ENCODE assay signal across 2 cellular contexts in the genomic region with DNA sequence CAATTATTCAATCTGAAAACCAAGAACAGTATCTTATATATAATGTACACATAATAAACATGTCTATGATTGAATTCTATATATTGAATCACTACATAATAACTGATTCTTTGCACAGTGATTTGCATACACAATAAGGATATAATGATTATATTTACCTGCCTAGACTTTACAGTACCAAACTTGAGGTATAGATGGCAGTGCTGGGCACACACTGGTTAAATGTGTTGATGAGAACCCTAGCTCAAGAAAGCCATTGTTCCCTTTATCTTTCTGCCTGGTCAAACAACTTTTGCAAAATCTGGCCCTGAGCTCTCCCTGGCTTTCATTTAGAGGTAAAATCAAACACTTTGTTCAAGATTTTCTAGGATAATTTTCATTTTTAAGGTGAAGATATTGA.
TF ChIP-seq lines count a peak whose summit lies in the region.

No MANE protein-coding gene starts in this region.

TF ChIP-seq in HepG2, 621 proteins besides CTCF, POLR2A, EP300 and RAD21 (continued from another document and continues in another):
- TF ChIP-seq, protein P1, sequence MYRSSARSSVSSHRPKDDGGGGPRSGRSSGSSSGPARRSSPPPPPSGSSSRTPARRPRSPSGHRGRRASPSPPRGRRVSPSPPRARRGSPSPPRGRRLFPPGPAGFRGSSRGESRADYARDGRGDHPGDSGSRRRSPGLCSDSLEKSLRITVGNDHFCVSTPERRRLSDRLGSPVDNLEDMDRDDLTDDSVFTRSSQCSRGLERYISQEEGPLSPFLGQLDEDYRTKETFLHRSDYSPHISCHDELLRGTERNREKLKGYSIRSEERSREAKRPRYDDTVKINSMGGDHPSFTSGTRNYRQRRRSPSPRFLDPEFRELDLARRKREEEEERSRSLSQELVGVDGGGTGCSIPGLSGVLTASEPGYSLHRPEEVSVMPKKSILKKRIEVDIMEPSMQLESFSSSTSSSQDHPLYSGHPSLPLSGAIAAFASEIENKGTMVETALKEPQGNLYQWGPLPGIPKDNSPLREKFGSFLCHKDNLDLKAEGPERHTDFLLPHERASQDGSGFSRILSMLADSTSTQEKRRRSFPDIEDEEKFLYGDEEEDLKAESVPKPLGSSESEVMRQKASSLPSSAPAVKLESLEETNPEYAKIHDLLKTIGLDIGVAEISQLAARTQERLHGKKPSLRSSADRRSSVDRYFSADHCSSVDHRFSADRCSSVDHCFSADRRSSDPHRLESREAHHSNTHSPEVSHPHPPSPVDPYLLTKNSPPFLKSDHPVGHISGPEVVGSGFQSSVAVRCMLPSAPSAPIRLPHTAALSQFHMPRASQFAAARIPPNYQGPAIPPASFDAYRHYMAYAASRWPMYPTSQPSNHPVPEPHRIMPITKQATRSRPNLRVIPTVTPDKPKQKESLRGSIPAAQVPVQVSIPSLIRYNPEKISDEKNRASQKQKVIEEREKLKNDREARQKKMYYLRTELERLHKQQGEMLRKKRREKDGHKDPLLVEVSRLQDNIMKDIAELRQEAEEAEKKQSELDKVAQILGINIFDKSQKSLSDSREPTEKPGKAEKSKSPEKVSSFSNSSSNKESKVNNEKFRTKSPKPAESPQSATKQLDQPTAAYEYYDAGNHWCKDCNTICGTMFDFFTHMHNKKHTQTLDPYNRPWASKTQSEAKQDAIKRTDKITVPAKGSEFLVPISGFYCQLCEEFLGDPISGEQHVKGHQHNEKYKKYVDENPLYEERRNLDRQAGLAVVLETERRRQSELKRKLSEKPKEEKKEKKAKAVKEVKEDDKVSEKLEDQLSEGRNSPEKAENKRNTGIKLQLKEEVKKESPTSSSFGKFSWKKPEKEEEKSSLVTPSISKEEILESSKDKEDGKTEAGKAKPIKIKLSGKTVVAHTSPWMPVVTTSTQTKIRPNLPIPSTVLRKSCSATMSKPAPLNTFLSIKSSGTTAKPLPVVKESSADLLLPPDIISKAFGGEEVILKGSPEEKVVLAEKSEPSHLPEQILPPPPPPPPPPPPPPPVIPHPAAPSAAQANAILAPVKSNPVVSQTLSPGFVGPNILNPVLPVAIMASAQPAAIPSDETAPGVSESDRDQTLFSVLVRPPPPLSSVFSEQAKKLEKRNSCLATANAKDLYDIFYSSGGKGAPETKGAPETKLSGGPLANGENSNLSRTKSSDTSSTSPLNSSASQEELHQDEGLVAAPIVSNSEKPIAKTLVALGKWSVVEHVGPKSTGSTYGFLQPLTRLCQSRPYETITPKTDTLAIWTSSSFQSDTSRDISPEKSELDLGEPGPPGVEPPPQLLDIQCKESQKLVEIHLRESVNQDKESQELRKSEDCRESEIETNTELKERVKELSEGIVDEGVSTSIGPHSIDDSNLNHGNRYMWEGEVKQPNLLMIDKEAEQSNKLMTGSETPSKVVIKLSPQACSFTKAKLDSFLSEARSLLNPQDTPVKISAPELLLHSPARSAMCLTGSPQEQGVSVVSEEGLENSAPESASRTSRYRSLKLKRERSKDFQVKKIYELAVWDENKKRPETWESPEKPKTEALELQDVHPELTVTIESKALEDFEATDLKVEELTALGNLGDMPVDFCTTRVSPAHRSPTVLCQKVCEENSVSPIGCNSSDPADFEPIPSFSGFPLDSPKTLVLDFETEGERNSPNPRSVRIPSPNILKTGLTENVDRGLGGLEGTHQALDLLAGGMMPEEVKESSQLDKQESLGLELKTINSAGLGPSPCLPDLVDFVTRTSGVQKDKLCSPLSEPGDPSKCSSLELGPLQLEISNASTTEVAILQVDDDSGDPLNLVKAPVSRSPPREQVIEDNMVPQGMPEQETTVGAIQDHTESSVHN (CRISPR knock-in tag; IDR thresholded peaks at IDR 0.05): no peak
- TF ChIP-seq, protein P2, sequence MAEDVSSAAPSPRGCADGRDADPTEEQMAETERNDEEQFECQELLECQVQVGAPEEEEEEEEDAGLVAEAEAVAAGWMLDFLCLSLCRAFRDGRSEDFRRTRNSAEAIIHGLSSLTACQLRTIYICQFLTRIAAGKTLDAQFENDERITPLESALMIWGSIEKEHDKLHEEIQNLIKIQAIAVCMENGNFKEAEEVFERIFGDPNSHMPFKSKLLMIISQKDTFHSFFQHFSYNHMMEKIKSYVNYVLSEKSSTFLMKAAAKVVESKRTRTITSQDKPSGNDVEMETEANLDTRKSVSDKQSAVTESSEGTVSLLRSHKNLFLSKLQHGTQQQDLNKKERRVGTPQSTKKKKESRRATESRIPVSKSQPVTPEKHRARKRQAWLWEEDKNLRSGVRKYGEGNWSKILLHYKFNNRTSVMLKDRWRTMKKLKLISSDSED (CRISPR knock-in tag; IDR thresholded peaks at IDR 0.05): no peak
- TF ChIP-seq CBFB (CRISPR knock-in tag; IDR thresholded peaks at IDR 0.05) (no peak), ELF4 (CRISPR knock-in tag; IDR thresholded peaks at IDR 0.05; ENCODE audit: borderline replicate concordance) (no peak), BHLHE40 (IDR thresholded peaks at IDR 0.05; ENCODE audit: low read length) (no peak)
- TF ChIP-seq, protein P3, sequence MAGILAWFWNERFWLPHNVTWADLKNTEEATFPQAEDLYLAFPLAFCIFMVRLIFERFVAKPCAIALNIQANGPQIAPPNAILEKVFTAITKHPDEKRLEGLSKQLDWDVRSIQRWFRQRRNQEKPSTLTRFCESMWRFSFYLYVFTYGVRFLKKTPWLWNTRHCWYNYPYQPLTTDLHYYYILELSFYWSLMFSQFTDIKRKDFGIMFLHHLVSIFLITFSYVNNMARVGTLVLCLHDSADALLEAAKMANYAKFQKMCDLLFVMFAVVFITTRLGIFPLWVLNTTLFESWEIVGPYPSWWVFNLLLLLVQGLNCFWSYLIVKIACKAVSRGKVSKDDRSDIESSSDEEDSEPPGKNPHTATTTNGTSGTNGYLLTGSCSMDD (CRISPR knock-in tag; IDR thresholded peaks at IDR 0.05): no peak
- TF ChIP-seq, protein P4, sequence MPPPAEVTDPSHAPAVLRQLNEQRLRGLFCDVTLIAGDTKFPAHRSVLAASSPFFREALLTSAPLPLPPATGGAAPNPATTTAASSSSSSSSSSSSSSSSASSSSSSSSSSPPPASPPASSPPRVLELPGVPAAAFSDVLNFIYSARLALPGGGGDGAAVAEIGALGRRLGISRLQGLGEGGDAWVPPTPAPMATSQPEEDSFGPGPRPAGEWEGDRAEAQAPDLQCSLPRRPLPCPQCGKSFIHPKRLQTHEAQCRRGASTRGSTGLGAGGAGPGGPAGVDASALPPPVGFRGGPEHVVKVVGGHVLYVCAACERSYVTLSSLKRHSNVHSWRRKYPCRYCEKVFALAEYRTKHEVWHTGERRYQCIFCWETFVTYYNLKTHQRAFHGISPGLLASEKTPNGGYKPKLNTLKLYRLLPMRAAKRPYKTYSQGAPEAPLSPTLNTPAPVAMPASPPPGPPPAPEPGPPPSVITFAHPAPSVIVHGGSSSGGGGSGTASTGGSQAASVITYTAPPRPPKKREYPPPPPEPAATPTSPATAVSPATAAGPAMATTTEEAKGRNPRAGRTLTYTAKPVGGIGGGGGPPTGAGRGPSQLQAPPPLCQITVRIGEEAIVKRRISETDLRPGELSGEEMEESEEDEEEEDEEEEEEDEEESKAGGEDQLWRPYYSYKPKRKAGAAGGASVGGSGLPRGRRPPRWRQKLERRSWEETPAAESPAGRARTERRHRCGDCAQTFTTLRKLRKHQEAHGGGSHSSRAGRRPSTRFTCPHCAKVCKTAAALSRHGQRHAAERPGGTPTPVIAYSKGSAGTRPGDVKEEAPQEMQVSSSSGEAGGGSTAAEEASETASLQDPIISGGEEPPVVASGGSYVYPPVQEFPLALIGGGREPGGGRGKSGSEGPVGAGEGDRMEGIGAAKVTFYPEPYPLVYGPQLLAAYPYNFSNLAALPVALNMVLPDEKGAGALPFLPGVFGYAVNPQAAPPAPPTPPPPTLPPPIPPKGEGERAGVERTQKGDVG (CRISPR knock-in tag; IDR thresholded peaks at IDR 0.05; ENCODE audit: borderline replicate concordance): no peak

TF ChIP-seq in WTC11, 78 proteins besides CTCF, POLR2A, EP300 and RAD21 (continued from another document):
- TF ChIP-seq, protein P5, sequence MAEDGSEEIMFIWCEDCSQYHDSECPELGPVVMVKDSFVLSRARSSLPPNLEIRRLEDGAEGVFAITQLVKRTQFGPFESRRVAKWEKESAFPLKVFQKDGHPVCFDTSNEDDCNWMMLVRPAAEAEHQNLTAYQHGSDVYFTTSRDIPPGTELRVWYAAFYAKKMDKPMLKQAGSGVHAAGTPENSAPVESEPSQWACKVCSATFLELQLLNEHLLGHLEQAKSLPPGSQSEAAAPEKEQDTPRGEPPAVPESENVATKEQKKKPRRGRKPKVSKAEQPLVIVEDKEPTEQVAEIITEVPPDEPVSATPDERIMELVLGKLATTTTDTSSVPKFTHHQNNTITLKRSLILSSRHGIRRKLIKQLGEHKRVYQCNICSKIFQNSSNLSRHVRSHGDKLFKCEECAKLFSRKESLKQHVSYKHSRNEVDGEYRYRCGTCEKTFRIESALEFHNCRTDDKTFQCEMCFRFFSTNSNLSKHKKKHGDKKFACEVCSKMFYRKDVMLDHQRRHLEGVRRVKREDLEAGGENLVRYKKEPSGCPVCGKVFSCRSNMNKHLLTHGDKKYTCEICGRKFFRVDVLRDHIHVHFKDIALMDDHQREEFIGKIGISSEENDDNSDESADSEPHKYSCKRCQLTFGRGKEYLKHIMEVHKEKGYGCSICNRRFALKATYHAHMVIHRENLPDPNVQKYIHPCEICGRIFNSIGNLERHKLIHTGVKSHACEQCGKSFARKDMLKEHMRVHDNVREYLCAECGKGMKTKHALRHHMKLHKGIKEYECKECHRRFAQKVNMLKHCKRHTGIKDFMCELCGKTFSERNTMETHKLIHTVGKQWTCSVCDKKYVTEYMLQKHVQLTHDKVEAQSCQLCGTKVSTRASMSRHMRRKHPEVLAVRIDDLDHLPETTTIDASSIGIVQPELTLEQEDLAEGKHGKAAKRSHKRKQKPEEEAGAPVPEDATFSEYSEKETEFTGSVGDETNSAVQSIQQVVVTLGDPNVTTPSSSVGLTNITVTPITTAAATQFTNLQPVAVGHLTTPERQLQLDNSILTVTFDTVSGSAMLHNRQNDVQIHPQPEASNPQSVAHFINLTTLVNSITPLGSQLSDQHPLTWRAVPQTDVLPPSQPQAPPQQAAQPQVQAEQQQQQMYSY (CRISPR knock-in tag; IDR thresholded peaks at IDR 0.05): no peak
- TF ChIP-seq ZNF416 (CRISPR knock-in tag; IDR thresholded peaks at IDR 0.05) (no peak), TCF7 (CRISPR knock-in tag; IDR thresholded peaks at IDR 0.05; ENCODE audit: low read depth) (no peak), TEAD1 (CRISPR knock-in tag; IDR thresholded peaks at IDR 0.05) (no peak), ZNF138 (CRISPR knock-in tag; conservative IDR thresholded peaks at IDR 0.05) (no peak), RELA (CRISPR knock-in tag; IDR thresholded peaks at IDR 0.05; ENCODE audit: borderline replicate concordance) (no peak), SOX15 (CRISPR knock-in tag; IDR thresholded peaks at IDR 0.05) (no peak), ZNF232 (CRISPR knock-in tag; IDR thresholded peaks at IDR 0.05) (no peak), FOXK1 (CRISPR knock-in tag; IDR thresholded peaks at IDR 0.05) (no peak)
- TF ChIP-seq, protein P6, sequence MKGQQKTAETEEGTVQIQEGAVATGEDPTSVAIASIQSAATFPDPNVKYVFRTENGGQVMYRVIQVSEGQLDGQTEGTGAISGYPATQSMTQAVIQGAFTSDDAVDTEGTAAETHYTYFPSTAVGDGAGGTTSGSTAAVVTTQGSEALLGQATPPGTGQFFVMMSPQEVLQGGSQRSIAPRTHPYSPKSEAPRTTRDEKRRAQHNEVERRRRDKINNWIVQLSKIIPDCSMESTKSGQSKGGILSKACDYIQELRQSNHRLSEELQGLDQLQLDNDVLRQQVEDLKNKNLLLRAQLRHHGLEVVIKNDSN (CRISPR knock-in tag; IDR thresholded peaks at IDR 0.05): no peak
- TF ChIP-seq, protein P7, sequence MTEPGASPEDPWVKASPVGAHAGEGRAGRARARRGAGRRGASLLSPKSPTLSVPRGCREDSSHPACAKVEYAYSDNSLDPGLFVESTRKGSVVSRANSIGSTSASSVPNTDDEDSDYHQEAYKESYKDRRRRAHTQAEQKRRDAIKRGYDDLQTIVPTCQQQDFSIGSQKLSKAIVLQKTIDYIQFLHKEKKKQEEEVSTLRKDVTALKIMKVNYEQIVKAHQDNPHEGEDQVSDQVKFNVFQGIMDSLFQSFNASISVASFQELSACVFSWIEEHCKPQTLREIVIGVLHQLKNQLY (CRISPR knock-in tag; IDR thresholded peaks at IDR 0.05): no peak
- TF ChIP-seq, protein P8, sequence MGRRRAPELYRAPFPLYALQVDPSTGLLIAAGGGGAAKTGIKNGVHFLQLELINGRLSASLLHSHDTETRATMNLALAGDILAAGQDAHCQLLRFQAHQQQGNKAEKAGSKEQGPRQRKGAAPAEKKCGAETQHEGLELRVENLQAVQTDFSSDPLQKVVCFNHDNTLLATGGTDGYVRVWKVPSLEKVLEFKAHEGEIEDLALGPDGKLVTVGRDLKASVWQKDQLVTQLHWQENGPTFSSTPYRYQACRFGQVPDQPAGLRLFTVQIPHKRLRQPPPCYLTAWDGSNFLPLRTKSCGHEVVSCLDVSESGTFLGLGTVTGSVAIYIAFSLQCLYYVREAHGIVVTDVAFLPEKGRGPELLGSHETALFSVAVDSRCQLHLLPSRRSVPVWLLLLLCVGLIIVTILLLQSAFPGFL (CRISPR knock-in tag; IDR thresholded peaks at IDR 0.05; ENCODE audit: borderline replicate concordance): no peak
- TF ChIP-seq, protein P9, sequence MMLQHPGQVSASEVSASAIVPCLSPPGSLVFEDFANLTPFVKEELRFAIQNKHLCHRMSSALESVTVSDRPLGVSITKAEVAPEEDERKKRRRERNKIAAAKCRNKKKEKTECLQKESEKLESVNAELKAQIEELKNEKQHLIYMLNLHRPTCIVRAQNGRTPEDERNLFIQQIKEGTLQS (CRISPR knock-in tag; conservative IDR thresholded peaks at IDR 0.05): no peak
- TF ChIP-seq, protein P10, sequence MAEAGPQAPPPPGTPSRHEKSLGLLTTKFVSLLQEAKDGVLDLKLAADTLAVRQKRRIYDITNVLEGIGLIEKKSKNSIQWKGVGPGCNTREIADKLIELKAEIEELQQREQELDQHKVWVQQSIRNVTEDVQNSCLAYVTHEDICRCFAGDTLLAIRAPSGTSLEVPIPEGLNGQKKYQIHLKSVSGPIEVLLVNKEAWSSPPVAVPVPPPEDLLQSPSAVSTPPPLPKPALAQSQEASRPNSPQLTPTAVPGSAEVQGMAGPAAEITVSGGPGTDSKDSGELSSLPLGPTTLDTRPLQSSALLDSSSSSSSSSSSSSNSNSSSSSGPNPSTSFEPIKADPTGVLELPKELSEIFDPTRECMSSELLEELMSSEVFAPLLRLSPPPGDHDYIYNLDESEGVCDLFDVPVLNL (CRISPR knock-in tag; IDR thresholded peaks at IDR 0.05; ENCODE audit: borderline replicate concordance, low read depth): no peak
- TF ChIP-seq, protein P11, sequence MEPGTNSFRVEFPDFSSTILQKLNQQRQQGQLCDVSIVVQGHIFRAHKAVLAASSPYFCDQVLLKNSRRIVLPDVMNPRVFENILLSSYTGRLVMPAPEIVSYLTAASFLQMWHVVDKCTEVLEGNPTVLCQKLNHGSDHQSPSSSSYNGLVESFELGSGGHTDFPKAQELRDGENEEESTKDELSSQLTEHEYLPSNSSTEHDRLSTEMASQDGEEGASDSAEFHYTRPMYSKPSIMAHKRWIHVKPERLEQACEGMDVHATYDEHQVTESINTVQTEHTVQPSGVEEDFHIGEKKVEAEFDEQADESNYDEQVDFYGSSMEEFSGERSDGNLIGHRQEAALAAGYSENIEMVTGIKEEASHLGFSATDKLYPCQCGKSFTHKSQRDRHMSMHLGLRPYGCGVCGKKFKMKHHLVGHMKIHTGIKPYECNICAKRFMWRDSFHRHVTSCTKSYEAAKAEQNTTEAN (CRISPR knock-in tag; IDR thresholded peaks at IDR 0.05): no peak
- TF ChIP-seq, protein P12, sequence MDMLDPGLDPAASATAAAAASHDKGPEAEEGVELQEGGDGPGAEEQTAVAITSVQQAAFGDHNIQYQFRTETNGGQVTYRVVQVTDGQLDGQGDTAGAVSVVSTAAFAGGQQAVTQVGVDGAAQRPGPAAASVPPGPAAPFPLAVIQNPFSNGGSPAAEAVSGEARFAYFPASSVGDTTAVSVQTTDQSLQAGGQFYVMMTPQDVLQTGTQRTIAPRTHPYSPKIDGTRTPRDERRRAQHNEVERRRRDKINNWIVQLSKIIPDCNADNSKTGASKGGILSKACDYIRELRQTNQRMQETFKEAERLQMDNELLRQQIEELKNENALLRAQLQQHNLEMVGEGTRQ (CRISPR knock-in tag; IDR thresholded peaks at IDR 0.05): no peak
